ENCODE assay signal across 7 cellular contexts in the genomic region with DNA sequence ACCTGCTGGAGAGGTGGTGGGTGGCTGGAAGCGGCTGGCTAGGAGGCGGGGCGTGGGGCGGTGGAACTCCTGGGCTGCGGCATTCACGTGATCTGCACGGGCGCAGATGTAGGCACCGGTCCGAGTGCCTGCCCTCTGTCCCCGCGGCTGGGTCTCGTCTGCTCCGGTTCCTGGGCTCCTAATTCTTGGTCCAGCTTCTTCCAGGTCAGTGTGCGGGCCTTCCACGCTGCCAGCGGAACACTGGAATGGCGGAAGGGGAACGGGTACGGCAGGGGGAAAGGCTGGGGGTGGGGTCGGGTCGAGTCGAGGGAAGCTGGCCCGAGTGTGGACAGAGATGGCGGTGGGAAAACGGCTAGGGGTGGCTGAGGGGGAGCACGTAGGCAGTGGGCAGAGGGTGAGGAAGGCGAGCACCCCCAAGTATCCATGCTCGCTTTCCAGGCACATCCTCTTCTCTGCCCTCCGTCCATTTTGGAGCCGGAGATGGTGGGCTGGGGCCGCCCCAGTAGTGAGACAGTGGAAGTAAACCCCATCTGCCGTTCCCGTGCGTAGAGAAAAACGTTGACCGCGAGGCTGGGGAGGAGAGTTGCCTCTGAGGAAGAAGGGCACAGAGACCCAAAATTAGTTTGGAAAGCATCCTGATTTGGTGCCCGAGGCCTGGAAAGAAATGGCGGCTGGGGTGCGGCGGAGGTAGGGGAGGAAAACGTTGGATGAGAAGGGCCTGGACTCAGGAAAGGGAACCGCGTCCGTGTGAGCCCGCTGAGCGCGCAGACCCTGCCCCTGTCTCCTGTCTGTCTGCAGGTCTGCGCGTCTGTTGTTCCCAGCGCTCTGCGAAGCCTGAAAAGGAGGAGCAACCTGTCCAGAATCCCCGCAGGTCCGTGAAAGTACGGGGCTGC. TPM values are rescaled to one million over a fixed set of nuclear protein-coding genes. Genes with fewer than 3 reads are reported as not detected.
DNase-seq lines count a peak whose midpoint lies in the region; ATAC-seq and TF ChIP-seq lines count a peak whose summit lies in the region.

A gene (plus strand): TSS at position 95 of the 893 bp plus-strand sequence. CDS start 1,161 bp downstream, outside the sequence.

- H3K36me3 ChIP-seq in endocrine pancreas (ENCODE audit: control insufficient read depth, insufficient read depth, low read length): no peaks in the 10 kb centered on the region

- DNase-seq in GM13976 (ENCODE audit: low spot score) (peak; percentile 53), HEK293T (ENCODE audit: extremely low spot score) (peak; percentile 76), NCI-H146 treated with DMSO at 0.1 percent for 48 hours (lab: John Stamatoyannopoulos, UW; ENCODE audit: unreplicated experiment) (peak; percentile 40), memory B cell (ENCODE audit: low spot score in 2 of 2) (peak in 1 of 2 donors; percentile 15)
- peak; percentile 57 for DNase-seq in activated CD4-positive, alpha-beta T cell treated with anti-CD3 and anti-CD28 coated beads, Interleukin-2, amount 10 ng/mL, durations not matched to agents 24 days and 14 days

- H3K27me3 Mint-ChIP-seq in activated CD4-positive, alpha-beta T cell treated with anti-CD3 and anti-CD28 coated beads, Interleukin-2, amount 10 ng/mL, durations not matched to agents 24 days and 14 days: peaks cover 13% of the 10 kb centered on the region
- no peaks in the 10 kb centered on the region for H3K27me3 Mint-ChIP-seq in memory B cell
- no peaks in the 10 kb centered on the region for H3K27me3 Mint-ChIP-seq in stimulated activated memory B cell treated with anti-CD40 and anti-IgM and Interleukin-4, amounts not matched to agents 10 μg/mL and 1 μg/mL and 100 μg/mL, for 72 hours

- no peaks in the 10 kb centered on the region for H3K4me1 ChIP-seq in endocrine pancreas (ENCODE audit: control insufficient read depth, insufficient read depth, low read length)

- H3K9ac ChIP-seq in endocrine pancreas (ENCODE audit: control insufficient read depth, insufficient read depth, low read length): peak within 1 kb of the TSS; percentile 65

- in situ Hi-C loops in GM13976 (cut with MboI; ENCODE audit: low sequenced_read_pairs, unreplicated experiment): no loop called here

- TF ChIP-seq CTCF in GM13976 (IDR thresholded peaks at IDR 0.05; ENCODE audit: borderline replicate concordance, control extremely low read depth, extremely low read depth, insufficient read depth, missing control alignments): no peak

- CTCF ChIA-PET in HEK293T (lab: Yijun Ruan, JAX): no interaction called here

- H3K9me3 Mint-ChIP-seq in activated CD4-positive, alpha-beta T cell treated with anti-CD3 and anti-CD28 coated beads, Interleukin-2, amount 10 ng/mL, durations not matched to agents 24 days and 14 days: no peaks in the 10 kb centered on the region
- no peaks in the 10 kb centered on the region for H3K9me3 Mint-ChIP-seq in memory B cell
- no peaks in the 10 kb centered on the region for H3K9me3 Mint-ChIP-seq in stimulated activated memory B cell treated with anti-CD40 and anti-IgM and Interleukin-4, amounts not matched to agents 10 μg/mL and 1 μg/mL and 100 μg/mL, for 72 hours

- peak within 1 kb of the TSS; percentile 56 for H3K4me3 ChIP-seq in endocrine pancreas (ENCODE audit: control insufficient read depth, insufficient read depth, low read length)

- POLR2A ChIA-PET in HEK293T (lab: Yijun Ruan, JAX): interaction anchor here (0.9 to 2.9 kb wide), 2 partner anchors 44 to 66 kb away, joined by 3 to 14 read pairs; a partner anchor contains a TSS

- ATAC-seq in memory B cell (ENCODE audit: low read depth): peak; percentile 85
- ATAC-seq in stimulated activated memory B cell treated with anti-CD40 and anti-IgM and Interleukin-4, amounts not matched to agents 10 μg/mL and 1 μg/mL and 100 μg/mL, for 72 hours: peak; percentile 82

- H3K27ac Mint-ChIP-seq in activated CD4-positive, alpha-beta T cell treated with anti-CD3 and anti-CD28 coated beads, Interleukin-2, amount 10 ng/mL, durations not matched to agents 24 days and 14 days: peak within 1 kb of the TSS; percentile 20
- peak within 1 kb of the TSS; percentile 90 for H3K27ac Mint-ChIP-seq in memory B cell
- peak within 1 kb of the TSS; percentile 85 for H3K27ac Mint-ChIP-seq in stimulated activated memory B cell treated with anti-CD40 and anti-IgM and Interleukin-4, amounts not matched to agents 10 μg/mL and 1 μg/mL and 100 μg/mL, for 72 hours

- no peaks in the 10 kb centered on the region for H3K27me3 ChIP-seq in endocrine pancreas (ENCODE audit: control insufficient read depth, insufficient read depth, low read length)

- intact Hi-C loops in activated CD4-positive, alpha-beta T cell treated with anti-CD3 and anti-CD28 coated beads, Interleukin-2, amount 10 ng/mL, durations not matched to agents 24 days and 14 days (cut with micrococcal nuclease): loop anchor here (5.0 kb wide), 1 partner anchor 42 kb away; a partner anchor contains a TSS

- no peaks in the 10 kb centered on the region for H3K36me3 Mint-ChIP-seq in activated CD4-positive, alpha-beta T cell treated with anti-CD3 and anti-CD28 coated beads, Interleukin-2, amount 10 ng/mL, durations not matched to agents 24 days and 14 days (ENCODE audit: low read depth)
- no peaks in the 10 kb centered on the region for H3K36me3 Mint-ChIP-seq in memory B cell
- H3K36me3 Mint-ChIP-seq in stimulated activated memory B cell treated with anti-CD40 and anti-IgM and Interleukin-4, amounts not matched to agents 10 μg/mL and 1 μg/mL and 100 μg/mL, for 72 hours: no peaks in the 10 kb centered on the region

- no peaks in the 10 kb centered on the region for H3K9me3 ChIP-seq in endocrine pancreas (ENCODE audit: control insufficient read depth, low read length)

- H3K4me3 Mint-ChIP-seq in activated CD4-positive, alpha-beta T cell treated with anti-CD3 and anti-CD28 coated beads, Interleukin-2, amount 10 ng/mL, durations not matched to agents 24 days and 14 days: peak within 1 kb of the TSS; percentile 83
- H3K4me3 Mint-ChIP-seq in memory B cell: peak within 1 kb of the TSS; percentile 93
- peak within 1 kb of the TSS; percentile 91 for H3K4me3 Mint-ChIP-seq in stimulated activated memory B cell treated with anti-CD40 and anti-IgM and Interleukin-4, amounts not matched to agents 10 μg/mL and 1 μg/mL and 100 μg/mL, for 72 hours

- H3K4me1 Mint-ChIP-seq in activated CD4-positive, alpha-beta T cell treated with anti-CD3 and anti-CD28 coated beads, Interleukin-2, amount 10 ng/mL, durations not matched to agents 24 days and 14 days: peaks cover 2% of the 10 kb centered on the region
- peaks cover 11% of the 10 kb centered on the region for H3K4me1 Mint-ChIP-seq in memory B cell
- peaks cover 18% of the 10 kb centered on the region for H3K4me1 Mint-ChIP-seq in stimulated activated memory B cell treated with anti-CD40 and anti-IgM and Interleukin-4, amounts not matched to agents 10 μg/mL and 1 μg/mL and 100 μg/mL, for 72 hours

TF ChIP-seq in HEK293T, 16 proteins besides CTCF, POLR2A, EP300 and RAD21:
- TF ChIP-seq BHLHE40 (IDR thresholded peaks at IDR 0.05; ENCODE audit: borderline replicate concordance) (no peak), L3MBTL2 (conservative IDR thresholded peaks at IDR 0.05) (peak; percentile 50)

RNA-seq across cellular contexts. Expression of the gene that starts here (rescaled TPM):
- 3.7 and 4.4 TPM in 2 replicates for total RNA-seq in activated CD4-positive, alpha-beta T cell treated with anti-CD3 and anti-CD28 coated beads, Interleukin-2, amount 10 ng/mL, durations not matched to agents 24 days and 14 days

Comparison
In these comparisons a context has a peak if more than half of its experiments do, and no peak if none do; other contexts are left out.
1. H3K27ac Mint-ChIP-seq: peak in every context shown above with its lines; median percentile 90 in memory B cell; 85 in stimulated activated memory B cell treated with anti-CD40 and anti-IgM and Interleukin-4, amounts not matched to agents 10 μg/mL and 1 μg/mL and 100 μg/mL, for 72 hours; 20 in activated CD4-positive, alpha-beta T cell treated with anti-CD3 and anti-CD28 coated beads, Interleukin-2, amount 10 ng/mL, durations not matched to agents 24 days and 14 days.